Comparison of ENCODE assay signal across 21 cellular contexts in genomic region chr5:2602451-2603045, GRCh38.
"Had no signal": no experiment of that assay in that cellular context is flagged by ENCODE, and none has a peak within 500 bp of the region (broad histone marks: within the 10 kb centered on the region; RNA-seq: fewer than 3 reads in every experiment).

No MANE protein-coding gene starts in this region.

- H3K36me3 ChIP-seq: esophagus squamous epithelium, ovary, right lobe of liver, thoracic aorta, tibial nerve, upper lobe of left lung, vagina had no signal

- ATAC-seq: left lobe of liver; naive thymus-derived CD4-positive, alpha-beta T cell; right lobe of liver; stimulated activated naive B cell treated with anti-CD40 and anti-IgM and Interleukin-4, amounts not matched to agents 10 μg/mL and 1 μg/mL and 100 μg/mL, for 72 hours had no signal

- DNase-seq: dermis blood vessel endothelial cell; effector memory CD4-positive, alpha-beta T cell; esophagus squamous epithelium; hypothalamus; immature natural killer cell; naive thymus-derived CD4-positive, alpha-beta T cell; occipital lobe; ovary; retina; right lobe of liver; small intestine; stimulated activated CD4-positive, alpha-beta T cell treated with anti-CD3 and anti-CD28 coated beads, Interleukin-15, amount 100 ng/mL, for 24 hours; stimulated activated CD4-positive, alpha-beta T cell treated with anti-CD3 and anti-CD28 coated beads, Interleukin-2, amount 100 ng/mL, for 48 hours; stimulated activated naive B cell treated with anti-CD40 and anti-IgM and Interleukin-4, amounts not matched to agents 10 μg/mL and 1 μg/mL and 100 μg/mL, for 72 hours; upper lobe of left lung had no signal

- H3K9me3 ChIP-seq: esophagus squamous epithelium, ovary, right lobe of liver, thoracic aorta, upper lobe of left lung, vagina had no signal

- H3K4me3 ChIP-seq: coronary artery, esophagus squamous epithelium, lung, ovary, right lobe of liver, thoracic aorta, tibial nerve, upper lobe of left lung, vagina had no signal

- H3K27me3 ChIP-seq: esophagus squamous epithelium, right lobe of liver, tibial nerve, upper lobe of left lung, vagina had no signal

- H3K4me1 ChIP-seq: esophagus squamous epithelium, right lobe of liver, tibial nerve, upper lobe of left lung, vagina had no signal

- H3K27ac ChIP-seq: coronary artery, esophagus squamous epithelium, ovary, right lobe of liver, thoracic aorta, tibial nerve, upper lobe of left lung, vagina had no signal
